In genomic region chr6:164163239-164163638, GRCh38 we compare ENCODE assay signal across 24 cellular contexts.
"Had no signal": no experiment of that assay in that cellular context is flagged by ENCODE, and none has a peak within 500 bp of the region (broad histone marks: within the 10 kb centered on the region; RNA-seq: fewer than 3 reads in every experiment).

No MANE protein-coding gene starts in this region.

- ATAC-seq: activated naive CD4-positive, alpha-beta T cell treated with anti-CD3 and anti-CD28 coated beads, Interleukin-2, amount 50 U/mL, for 72 hours; activated T-cell treated with anti-CD3 and anti-CD28 coated beads, Interleukin-2, amount 50 U/mL, for 72 hours; gastroesophageal sphincter; heart right ventricle; WTC11 had no signal

- DNase-seq: activated CD4-positive, alpha-beta memory T cell treated with anti-CD3 and anti-CD28 coated beads, Interleukin-2, amount 10 ng/mL, durations not matched to agents 7 days and 5 days; activated CD4-positive, alpha-beta T cell treated with anti-CD3 and anti-CD28 coated beads for 1 hour; activated CD4-positive, alpha-beta T cell treated with anti-CD3 and anti-CD28 coated beads for 4 hours; activated CD4-positive, alpha-beta T cell treated with anti-CD3 and anti-CD28 coated beads, Interleukin-2, amount 10 ng/mL, durations not matched to agents 7 days and 5 days; activated CD4-positive, alpha-beta T cell treated with anti-CD3 and anti-CD28 coated beads, Interleukin-2, amount 50 U/mL, for 4 hours; activated CD8-positive, alpha-beta memory T cell treated with anti-CD3 and anti-CD28 coated beads, Interleukin-2, amount 50 U/mL, for 48 hours; activated gamma-delta T cell; activated naive CD4-positive, alpha-beta T cell; activated naive CD4-positive, alpha-beta T cell treated with anti-CD3 and anti-CD28 coated beads, Interleukin-2, amount 10 ng/mL, durations not matched to agents 7 days and 5 days; activated naive CD8-positive, alpha-beta T cell treated with anti-CD3 and anti-CD28 coated beads, Interleukin-2, amount 10 ng/mL, durations not matched to agents 7 days and 5 days; activated T-cell treated with anti-CD3 and anti-CD28 coated beads for 4 hours; activated T-cell treated with anti-CD3 and anti-CD28 coated beads, Interleukin-2, amount 50 U/mL, for 24 hours; activated T-cell treated with anti-CD3 and anti-CD28 coated beads, Interleukin-2, amount 50 U/mL, for 72 hours; central memory CD4-positive, alpha-beta T cell; cerebellar nuclear complex; colonic mucosa; effector CD8-positive, alpha-beta T cell; esophagus squamous epithelium; foreskin melanocyte; heart right ventricle; T-helper 2 cell had no signal
